Comparison of ENCODE assay signal across 1 cellular context in genomic region chr5:134245101-134245604, GRCh38.
TF ChIP-seq lines count a peak whose summit lies in the region.

No MANE protein-coding gene starts in this region.

TF ChIP-seq in HepG2, 621 proteins besides CTCF, POLR2A, EP300 and RAD21 (continued from another document):
- TF ChIP-seq CSRNP1 (CRISPR knock-in tag; IDR thresholded peaks at IDR 0.05) = no peak
- TF ChIP-seq ZNF687 (CRISPR knock-in tag; IDR thresholded peaks at IDR 0.05) = peak; percentile 37
- TF ChIP-seq SOX6 (IDR thresholded peaks at IDR 0.05) = no peak
- TF ChIP-seq SOX6 (CRISPR knock-in tag; IDR thresholded peaks at IDR 0.05) = peak; percentile 50
- 0 out of 2 replicates have a peak, but pooled peaks have one; percentile 28 for TF ChIP-seq ZFY (CRISPR knock-in tag; IDR thresholded peaks at IDR 0.05)
- TF ChIP-seq RORA (CRISPR knock-in tag; IDR thresholded peaks at IDR 0.05) = no peak
- peak; percentile 40; the same call in 1 of the 2 replicates for TF ChIP-seq TFE3 (CRISPR knock-in tag; IDR thresholded peaks at IDR 0.05)
- no peak for TF ChIP-seq ZNF800 (CRISPR knock-in tag; IDR thresholded peaks at IDR 0.05)
- no peak for TF ChIP-seq DMTF1 (CRISPR knock-in tag; IDR thresholded peaks at IDR 0.05)
- TF ChIP-seq ISL2 (CRISPR knock-in tag; IDR thresholded peaks at IDR 0.05) = no peak
- peak; percentile 91 for TF ChIP-seq SALL1 (CRISPR knock-in tag; IDR thresholded peaks at IDR 0.05)
- TF ChIP-seq GATAD2A (CRISPR knock-in tag; IDR thresholded peaks at IDR 0.05) = peak; percentile 84
- no peak for TF ChIP-seq ZNF260 (CRISPR knock-in tag; IDR thresholded peaks at IDR 0.05; ENCODE audit: borderline replicate concordance, low read depth)
- TF ChIP-seq ZNF691 (CRISPR knock-in tag; IDR thresholded peaks at IDR 0.05; ENCODE audit: borderline replicate concordance, low read depth) = 0 out of 2 replicates have a peak, but pooled peaks have one; percentile 23
- TF ChIP-seq HOXA3 (CRISPR knock-in tag; IDR thresholded peaks at IDR 0.05) = peak; percentile 44; the same call in 1 of the 2 replicates
- TF ChIP-seq IKZF5 (CRISPR knock-in tag; IDR thresholded peaks at IDR 0.05) = peak; percentile 85; the same call in 1 of the 2 replicates
- peak; percentile 94 for TF ChIP-seq FOXA3 (CRISPR knock-in tag; IDR thresholded peaks at IDR 0.05)
- peak; percentile 88 for TF ChIP-seq ZNF652 (CRISPR knock-in tag; IDR thresholded peaks at IDR 0.05; ENCODE audit: borderline replicate concordance, low read depth)
TF ChIP-seq in HepG2: peak in this region for 66.
